ENCODE assay signal across 11 cellular contexts in genomic region chr18:48295586-48296311, GRCh38.
A peak's percentile ranks its signal among the peaks of the same experiment; 100 is the strongest.
DNase-seq lines count a peak whose midpoint lies in the region; TF ChIP-seq lines count a peak whose summit lies in the region.
"Had no signal": no experiment of that assay in that cellular context is flagged by ENCODE, and none has a peak within 500 bp of the region (broad histone marks: within the 10 kb centered on the region; RNA-seq: fewer than 3 reads in every experiment).

No MANE protein-coding gene starts in this region.

- no peak overlapping the region for H3K27ac ChIP-seq in PC-9
- H3K27ac ChIP-seq in skeletal muscle tissue (ENCODE audit: low read depth, low read length), result peak overlapping the region; percentile 79
- H3K27ac ChIP-seq: BLaER1, HL-60 had no signal

- H3K27me3 ChIP-seq in PC-9 (ENCODE audit: insufficient read depth, low read depth), result no peaks in the 10 kb centered on the region
- no peaks in the 10 kb centered on the region for H3K27me3 ChIP-seq in skeletal muscle tissue (ENCODE audit: control insufficient read depth in 3 of 3, insufficient read depth in 3 of 3, low read length in 3 of 3)
- H3K27me3 ChIP-seq: BLaER1 had no signal

- no TSS peak for BruUV-seq in PC-9 (replicated peaks; lab: Mats Ljungman, UMichigan)

- H3K4me1 Mint-ChIP-seq in activated CD4-positive, alpha-beta memory T cell treated with anti-CD3 and anti-CD28 coated beads, Interleukin-2, amount 10 ng/mL, durations not matched to agents 7 days and 5 days, result peaks cover 15% of the 10 kb centered on the region
- H3K4me1 Mint-ChIP-seq in activated CD4-positive, alpha-beta memory T cell treated with anti-CD3 and anti-CD28 coated beads for 36 hours (ENCODE audit: low read depth), result peaks cover 5% of the 10 kb centered on the region
- H3K4me1 Mint-ChIP-seq in immature natural killer cell, result peaks cover 3 to 7% of the 10 kb centered on the region in 2 donors

- no peaks in the 10 kb centered on the region for H4K20me1 ChIP-seq in PC-9 (ENCODE audit: insufficient read depth)
- H4K20me1 ChIP-seq: BLaER1 had no signal

- TF ChIP-seq CTCF in PC-9 (conservative IDR thresholded peaks at IDR 0.05) (peak; percentile 30; the same call in 1 of the 2 replicates), fibroblast of the aortic adventitia (IDR thresholded peaks at IDR 0.05; ENCODE audit: insufficient read depth, low read length) (peak; percentile 48)

- H3K9me3 Mint-ChIP-seq in activated CD4-positive, alpha-beta memory T cell treated with anti-CD3 and anti-CD28 coated beads, Interleukin-2, amount 10 ng/mL, durations not matched to agents 7 days and 5 days, result no peaks in the 10 kb centered on the region
- H3K9me3 Mint-ChIP-seq in activated CD4-positive, alpha-beta memory T cell treated with anti-CD3 and anti-CD28 coated beads for 36 hours, result no peaks in the 10 kb centered on the region
- no peaks in the 10 kb centered on the region for H3K9me3 Mint-ChIP-seq in immature natural killer cell

- POLR2A ChIA-PET in activated CD4-positive, alpha-beta memory T cell treated with anti-CD3 and anti-CD28 coated beads, Interleukin-2, amount 10 ng/mL, durations not matched to agents 7 days and 5 days (lab: Charles Lee), result no interaction called here
- POLR2A ChIA-PET in activated CD4-positive, alpha-beta memory T cell treated with anti-CD3 and anti-CD28 coated beads for 36 hours (lab: Charles Lee), result no interaction called here
- POLR2A ChIA-PET in PC-9 (lab: Charles Lee; ENCODE audit: unreplicated experiment), result no interaction called here

- no peak overlapping the region for H3K27ac Mint-ChIP-seq in activated CD4-positive, alpha-beta memory T cell treated with anti-CD3 and anti-CD28 coated beads, Interleukin-2, amount 10 ng/mL, durations not matched to agents 7 days and 5 days
- no peak overlapping the region for H3K27ac Mint-ChIP-seq in activated CD4-positive, alpha-beta memory T cell treated with anti-CD3 and anti-CD28 coated beads for 36 hours
- H3K27ac Mint-ChIP-seq in immature natural killer cell, result no peak overlapping the region

- H3K4me3 ChIP-seq in PC-9, result no peak overlapping the region
- H3K4me3 ChIP-seq in fibroblast of the aortic adventitia (ENCODE audit: low read depth, low read length), result no peak overlapping the region
- H3K4me3 ChIP-seq in skeletal muscle tissue (ENCODE audit: low read length in 3 of 3), result peak overlapping the region in 1 of 3 donors; percentile 17
- H3K4me3 ChIP-seq: BLaER1 had no signal

- H3K36me3 ChIP-seq in PC-9 (ENCODE audit: low read depth) (no peaks in the 10 kb centered on the region), skeletal muscle tissue (ENCODE audit: control insufficient read depth in 3 of 3, insufficient read depth in 3 of 3, low read length in 3 of 3) (no peaks in the 10 kb centered on the region)
- H3K36me3 ChIP-seq: BLaER1 had no signal

- peak; percentile 9 for DNase-seq in activated CD4-positive, alpha-beta memory T cell treated with anti-CD3 and anti-CD28 coated beads, Interleukin-2, amount 10 ng/mL, durations not matched to agents 7 days and 5 days
- no peak for DNase-seq in activated CD4-positive, alpha-beta memory T cell treated with anti-CD3 and anti-CD28 coated beads for 36 hours
- no peak for DNase-seq in PC-9
- peak; percentile 9 for DNase-seq in fibroblast of the aortic adventitia (ENCODE audit: low read depth)
- DNase-seq in UCSD-AML1 (lab: John Stamatoyannopoulos, UW; ENCODE audit: unreplicated experiment), result no peak
- DNase-seq in NCI-H446 (lab: John Stamatoyannopoulos, UW), result no peak
- DNase-seq in immature natural killer cell, result no peak
- DNase-seq: effector memory CD4-positive, alpha-beta T cell had no signal

- no peak overlapping the region for H3K9ac ChIP-seq in skeletal muscle tissue (ENCODE audit: low read depth in 1 of 3, low read length in 3 of 3)
- H3K9ac ChIP-seq: BLaER1 had no signal

- no peaks in the 10 kb centered on the region for H3K9me2 ChIP-seq in PC-9 (ENCODE audit: insufficient read depth)

- CTCF ChIA-PET in activated CD4-positive, alpha-beta memory T cell treated with anti-CD3 and anti-CD28 coated beads, Interleukin-2, amount 10 ng/mL, durations not matched to agents 7 days and 5 days (lab: Charles Lee), result no interaction called here
- CTCF ChIA-PET in activated CD4-positive, alpha-beta memory T cell treated with anti-CD3 and anti-CD28 coated beads for 36 hours (lab: Charles Lee), result no interaction called here
- CTCF ChIA-PET in PC-9 (lab: Charles Lee), result no interaction called here

- H2AFZ ChIP-seq in PC-9, result no peak overlapping the region

- H3K36me3 Mint-ChIP-seq in activated CD4-positive, alpha-beta memory T cell treated with anti-CD3 and anti-CD28 coated beads, Interleukin-2, amount 10 ng/mL, durations not matched to agents 7 days and 5 days (ENCODE audit: low read depth), result no peaks in the 10 kb centered on the region
- H3K36me3 Mint-ChIP-seq in activated CD4-positive, alpha-beta memory T cell treated with anti-CD3 and anti-CD28 coated beads for 36 hours, result no peaks in the 10 kb centered on the region
- H3K36me3 Mint-ChIP-seq in immature natural killer cell, result no peaks in the 10 kb centered on the region

- peaks cover 3% of the 10 kb centered on the region; the same call in 1 of the 2 replicates for H3F3A ChIP-seq in PC-9 (ENCODE audit: insufficient read depth, low read depth)

- 0 out of 2 replicates have a peak overlapping the region, but pooled peaks have one; percentile 38 for H3K4me2 ChIP-seq in PC-9
- H3K4me2 ChIP-seq: BLaER1 had no signal

- no peaks in the 10 kb centered on the region for H3K79me2 ChIP-seq in PC-9 (ENCODE audit: low read depth)

- peaks cover 41% of the 10 kb centered on the region for H3K4me1 ChIP-seq in PC-9 (replicated peaks; ENCODE audit: insufficient read depth)
- peaks cover 30 to 40% (median 36%) of the 10 kb centered on the region in 3 donors for H3K4me1 ChIP-seq in skeletal muscle tissue (ENCODE audit: control insufficient read depth in 3 of 3, insufficient read depth in 3 of 3, low read length in 3 of 3)

- H3K27me3 Mint-ChIP-seq in activated CD4-positive, alpha-beta memory T cell treated with anti-CD3 and anti-CD28 coated beads, Interleukin-2, amount 10 ng/mL, durations not matched to agents 7 days and 5 days, result peaks cover 7% of the 10 kb centered on the region
- H3K27me3 Mint-ChIP-seq in activated CD4-positive, alpha-beta memory T cell treated with anti-CD3 and anti-CD28 coated beads for 36 hours, result no peaks in the 10 kb centered on the region
- peaks cover 0 to 4% (median 2%) of the 10 kb centered on the region in 3 donors for H3K27me3 Mint-ChIP-seq in immature natural killer cell (ENCODE audit: low read depth in 3 of 3)

- no peaks in the 10 kb centered on the region for H3K9me3 ChIP-seq in PC-9 (ENCODE audit: insufficient read depth, low read depth)
- H3K9me3 ChIP-seq in skeletal muscle tissue (ENCODE audit: control insufficient read depth in 3 of 3, low read length in 3 of 3), result no peaks in the 10 kb centered on the region
- H3K9me3 ChIP-seq: BLaER1 had no signal

- H3K4me3 Mint-ChIP-seq in activated CD4-positive, alpha-beta memory T cell treated with anti-CD3 and anti-CD28 coated beads, Interleukin-2, amount 10 ng/mL, durations not matched to agents 7 days and 5 days, result no peak overlapping the region
- no peak overlapping the region for H3K4me3 Mint-ChIP-seq in activated CD4-positive, alpha-beta memory T cell treated with anti-CD3 and anti-CD28 coated beads for 36 hours
- no peak overlapping the region for H3K4me3 Mint-ChIP-seq in immature natural killer cell

- intact Hi-C loops in activated CD4-positive, alpha-beta memory T cell treated with anti-CD3 and anti-CD28 coated beads for 36 hours (cut with micrococcal nuclease), result no loop called here
- intact Hi-C loops in PC-9 (cut with micrococcal nuclease; ENCODE audit: unreplicated experiment), result no loop called here

Comparison
In these comparisons a context has a peak if more than half of its experiments do, and no peak if none do; other contexts are left out.
1. DNase-seq: peak in activated CD4-positive, alpha-beta memory T cell treated with anti-CD3 and anti-CD28 coated beads, Interleukin-2, amount 10 ng/mL, durations not matched to agents 7 days and 5 days (single experiment) and fibroblast of the aortic adventitia (single experiment); none in activated CD4-positive, alpha-beta memory T cell treated with anti-CD3 and anti-CD28 coated beads for 36 hours (single experiment), PC-9 (0 of 2), UCSD-AML1 (single experiment), NCI-H446 (0 of 2) and immature natural killer cell (0 of 3).